Comparison of ENCODE assay signal across 1 cellular context in the genomic region with DNA sequence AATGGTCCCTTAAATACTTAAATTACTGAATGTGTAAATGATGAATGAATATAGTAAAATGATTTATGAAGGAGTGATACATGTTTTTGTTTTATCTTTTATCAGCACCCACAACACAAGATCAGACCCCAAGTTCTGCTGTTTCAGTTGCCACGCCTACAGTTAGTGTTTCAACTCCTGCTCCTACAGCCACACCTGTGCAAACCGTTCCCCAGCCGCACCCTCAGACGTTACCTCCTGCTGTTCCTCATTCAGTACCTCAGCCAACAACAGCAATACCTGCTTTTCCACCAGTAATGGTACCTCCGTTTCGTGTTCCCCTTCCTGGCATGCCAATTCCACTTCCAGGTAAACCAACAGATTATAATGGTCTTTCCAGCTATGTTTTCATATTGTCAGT.
TF ChIP-seq lines count a peak whose summit lies in the region.

No MANE protein-coding gene starts in this region.

TF ChIP-seq in HEK293, 187 proteins besides CTCF, POLR2A, EP300 and RAD21 (continued from another document):
- TF ChIP-seq, protein P1, sequence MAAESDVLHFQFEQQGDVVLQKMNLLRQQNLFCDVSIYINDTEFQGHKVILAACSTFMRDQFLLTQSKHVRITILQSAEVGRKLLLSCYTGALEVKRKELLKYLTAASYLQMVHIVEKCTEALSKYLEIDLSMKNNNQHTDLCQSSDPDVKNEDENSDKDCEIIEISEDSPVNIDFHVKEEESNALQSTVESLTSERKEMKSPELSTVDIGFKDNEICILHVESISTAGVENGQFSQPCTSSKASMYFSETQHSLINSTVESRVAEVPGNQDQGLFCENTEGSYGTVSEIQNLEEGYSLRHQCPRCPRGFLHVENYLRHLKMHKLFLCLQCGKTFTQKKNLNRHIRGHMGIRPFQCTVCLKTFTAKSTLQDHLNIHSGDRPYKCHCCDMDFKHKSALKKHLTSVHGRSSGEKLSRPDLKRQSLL (tag by site-specific recombination; IDR thresholded peaks at IDR 0.05): no peak
- TF ChIP-seq ZNF510 (tag by site-specific recombination; IDR thresholded peaks at IDR 0.05; ENCODE audit: insufficient replicate concordance) (no peak), ZNF341 (tag by site-specific recombination; IDR thresholded peaks at IDR 0.05; ENCODE audit: low read depth) (no peak), ZNF776 (tag by site-specific recombination; IDR thresholded peaks at IDR 0.05; ENCODE audit: borderline replicate concordance) (no peak), ZNF621 (tag by site-specific recombination; IDR thresholded peaks at IDR 0.05) (no peak)
